8 cellular contexts compared by ENCODE assay signal in the genomic region with DNA sequence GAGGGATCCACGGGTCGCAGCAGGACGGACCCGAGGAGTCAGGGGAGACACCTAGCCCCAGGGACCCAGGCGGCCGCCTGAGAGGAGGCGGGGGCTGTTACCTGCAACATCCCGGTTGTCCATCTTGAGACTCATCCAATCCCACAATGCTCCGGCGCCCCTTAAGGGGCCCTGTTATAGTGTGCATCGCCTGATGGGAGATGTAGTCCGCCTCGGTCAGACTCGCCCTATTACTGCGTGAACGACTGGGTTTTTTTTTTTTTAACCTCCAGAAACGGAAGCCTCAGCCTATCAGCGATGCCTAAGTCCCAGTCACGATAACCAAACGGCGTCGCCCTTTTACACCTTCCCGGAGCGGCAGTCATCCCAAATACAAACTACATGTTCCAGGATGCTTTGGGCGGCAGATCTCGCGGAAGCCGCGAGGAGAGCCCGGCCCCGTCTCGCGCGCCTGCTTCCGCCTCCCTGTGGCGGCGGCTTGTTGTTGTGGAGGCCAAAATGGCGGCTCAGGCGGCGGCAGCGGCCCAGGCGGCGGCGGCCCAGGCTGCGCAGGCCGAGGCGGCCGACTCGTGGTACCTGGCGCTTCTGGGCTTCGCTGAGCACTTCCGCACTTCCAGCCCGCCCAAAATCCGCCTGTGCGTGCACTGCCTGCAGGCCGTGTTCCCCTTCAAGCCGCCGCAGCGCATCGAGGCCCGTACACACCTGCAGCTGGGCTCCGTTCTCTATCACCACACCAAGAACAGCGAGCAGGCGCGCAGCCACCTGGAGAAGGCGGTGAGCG. TPM values are rescaled to one million over a fixed set of nuclear protein-coding genes. Genes with fewer than 3 reads are reported as not detected.
A peak's percentile ranks its signal among the peaks of the same experiment; 100 is the strongest.
DNase-seq lines count a peak whose midpoint lies in the region; ATAC-seq and TF ChIP-seq lines count a peak whose summit lies in the region.

Gene MAU2 (plus strand): TSS at position 468 of the 781 bp plus-strand sequence. CDS start 31 bp downstream, at position 499.
A gene with protein sequence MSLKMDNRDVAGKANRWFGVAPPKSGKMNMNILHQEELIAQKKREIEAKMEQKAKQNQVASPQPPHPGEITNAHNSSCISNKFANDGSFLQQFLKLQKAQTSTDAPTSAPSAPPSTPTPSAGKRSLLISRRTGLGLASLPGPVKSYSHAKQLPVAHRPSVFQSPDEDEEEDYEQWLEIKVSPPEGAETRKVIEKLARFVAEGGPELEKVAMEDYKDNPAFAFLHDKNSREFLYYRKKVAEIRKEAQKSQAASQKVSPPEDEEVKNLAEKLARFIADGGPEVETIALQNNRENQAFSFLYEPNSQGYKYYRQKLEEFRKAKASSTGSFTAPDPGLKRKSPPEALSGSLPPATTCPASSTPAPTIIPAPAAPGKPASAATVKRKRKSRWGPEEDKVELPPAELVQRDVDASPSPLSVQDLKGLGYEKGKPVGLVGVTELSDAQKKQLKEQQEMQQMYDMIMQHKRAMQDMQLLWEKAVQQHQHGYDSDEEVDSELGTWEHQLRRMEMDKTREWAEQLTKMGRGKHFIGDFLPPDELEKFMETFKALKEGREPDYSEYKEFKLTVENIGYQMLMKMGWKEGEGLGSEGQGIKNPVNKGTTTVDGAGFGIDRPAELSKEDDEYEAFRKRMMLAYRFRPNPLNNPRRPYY (minus strand): TSS at position 148 of the 781 bp plus-strand sequence. CDS start 13 bp downstream, at position 135.

- H3K4me2 ChIP-seq in Karpas-422 (ENCODE audit: low read depth, low read length, poor library complexity, severe bottlenecking): peak within 1 kb of the TSS; percentile 91

- no peaks in the 10 kb centered on the region for H4K20me1 ChIP-seq in Karpas-422 (ENCODE audit: insufficient read depth, low read depth, low read length)

- H3K4me3 Mint-ChIP-seq in activated T-helper 17 cell treated with anti-CD3 and anti-CD28 coated beads, Interleukin-2, amount 50 U/mL, for 72 hours: peak within 1 kb of the TSS; percentile 96
- peak within 1 kb of the TSS; percentile 95 for H3K4me3 Mint-ChIP-seq in natural killer cell

- no peaks in the 10 kb centered on the region for H3K9me2 ChIP-seq in Karpas-422 (replicated peaks; ENCODE audit: insufficient read depth, low read length)

- no peaks in the 10 kb centered on the region for H3K27me3 Mint-ChIP-seq in activated T-helper 17 cell treated with anti-CD3 and anti-CD28 coated beads, Interleukin-2, amount 50 U/mL, for 72 hours
- no peaks in the 10 kb centered on the region for H3K27me3 Mint-ChIP-seq in natural killer cell (ENCODE audit: low read depth in 2 of 2)

- peak within 1 kb of the TSS; percentile 86; the same call in 1 of the 2 replicates for H2AFZ ChIP-seq in Karpas-422 (ENCODE audit: low read length)

- H3K4me1 ChIP-seq in Karpas-422 (ENCODE audit: low read length): peaks cover 25% of the 10 kb centered on the region

- no peaks in the 10 kb centered on the region for H3K9me3 Mint-ChIP-seq in activated T-helper 17 cell treated with anti-CD3 and anti-CD28 coated beads, Interleukin-2, amount 50 U/mL, for 72 hours
- H3K9me3 Mint-ChIP-seq in natural killer cell: no peaks in the 10 kb centered on the region

- no peaks in the 10 kb centered on the region for H3K9me3 ChIP-seq in Karpas-422 (ENCODE audit: low read length)

- H3K4me1 Mint-ChIP-seq in activated T-helper 17 cell treated with anti-CD3 and anti-CD28 coated beads, Interleukin-2, amount 50 U/mL, for 72 hours: peaks cover 12% of the 10 kb centered on the region
- H3K4me1 Mint-ChIP-seq in natural killer cell: peaks cover 24 to 42% of the 10 kb centered on the region in 2 donors

- peaks cover 87% of the 10 kb centered on the region for H3K79me2 ChIP-seq in Karpas-422 (ENCODE audit: low read length)

- peak within 1 kb of the TSS; percentile 76 for H3K27ac ChIP-seq in Karpas-422 (ENCODE audit: low read length)

- TF ChIP-seq CTCF in natural killer cell (IDR thresholded peaks at IDR 0.05): peak; percentile 25

- peaks cover 41% of the 10 kb centered on the region for H3K36me3 Mint-ChIP-seq in activated T-helper 17 cell treated with anti-CD3 and anti-CD28 coated beads, Interleukin-2, amount 50 U/mL, for 72 hours (ENCODE audit: low read depth)
- H3K36me3 Mint-ChIP-seq in natural killer cell: peaks cover 2% of the 10 kb centered on the region

- H3K4me3 ChIP-seq in Karpas-422 (ENCODE audit: low read length): peak within 1 kb of the TSS; percentile 91

- peaks cover 15% of the 10 kb centered on the region for H3K36me3 ChIP-seq in Karpas-422 (ENCODE audit: insufficient read depth, low read length)

- DNase-seq in EH (ENCODE audit: low read depth) (peak; percentile 90), Karpas-422 (peak; percentile 97), RPMI8226 (peak; percentile 92), fibroblast of peridontal ligament (ENCODE audit: extremely low read depth) (peak; percentile 88), natural killer cell (peak; percentile 85)
- DNase-seq in stimulated activated naive CD4-positive, alpha-beta T cell treated with Interleukin-2 at 50 U/mL for 16 hours (lab: John Stamatoyannopoulos, UW): peak; percentile 91

- intact Hi-C loops in natural killer cell (cut with micrococcal nuclease): loop anchor here (1.0 kb wide), 1 partner anchor 128 kb away; the partner anchor contains the start of genes BORCS8 and RFXANK

- H3K27me3 ChIP-seq in Karpas-422 (ENCODE audit: low read length): no peaks in the 10 kb centered on the region

- H3K27ac Mint-ChIP-seq in activated T-helper 17 cell treated with anti-CD3 and anti-CD28 coated beads, Interleukin-2, amount 50 U/mL, for 72 hours: peak within 1 kb of the TSS; percentile 93
- H3K27ac Mint-ChIP-seq in natural killer cell: peak within 1 kb of the TSS; percentile 93 to 94

- ATAC-seq in GM21825 (IDR thresholded peaks at IDR 0.05; ENCODE audit: unreplicated experiment) (peak; percentile 86), natural killer cell (peak; percentile 90 to 95 (median 91))
- ATAC-seq in activated T-helper 17 cell treated with anti-CD3 and anti-CD28 coated beads, Interleukin-2, amount 50 U/mL, for 72 hours (replicated peaks): peak; percentile 93

- H3K9ac ChIP-seq in Karpas-422 (ENCODE audit: low read length): peak within 1 kb of the TSS; percentile 96

RNA-seq across cellular contexts. Expression of gene MAU2, which starts in this region (rescaled TPM):
- 37.3 and 44.6 TPM in 2 replicates for total RNA-seq in Karpas-422 (2014; rRNA removed; shearing (Covaris generic); ENCODE audit: low replicate concordance)
- total RNA-seq in activated T-helper 17 cell treated with anti-CD3 and anti-CD28 coated beads, Interleukin-2, amount 50 U/mL, for 72 hours: 10 to 100 TPM; 58.8 to 67.9 TPM
- total RNA-seq in natural killer cell: 100 to 1,000 TPM; 144 to 164 (median 151) TPM

RNA-seq across cellular contexts. Expression of the second gene that starts in this region (rescaled TPM):
- total RNA-seq in Karpas-422 (2014; rRNA removed; shearing (Covaris generic); ENCODE audit: low replicate concordance): 21.4 and 49.5 TPM in 2 replicates
- 10 to 100 TPM; 50.2 to 51.1 TPM for total RNA-seq in activated T-helper 17 cell treated with anti-CD3 and anti-CD28 coated beads, Interleukin-2, amount 50 U/mL, for 72 hours
- total RNA-seq in natural killer cell: 10 to 100 TPM; 64.7 to 86.5 (median 75.8) TPM

Comparison
In these comparisons a context has a peak if more than half of its experiments do, and no peak if none do; other contexts are left out.
1. Peak in every context shown above with its lines: DNase-seq, ATAC-seq, H3K4me3 ChIP-seq and H3K27ac ChIP-seq.